9 cellular contexts compared by ENCODE assay signal in the genomic region with DNA sequence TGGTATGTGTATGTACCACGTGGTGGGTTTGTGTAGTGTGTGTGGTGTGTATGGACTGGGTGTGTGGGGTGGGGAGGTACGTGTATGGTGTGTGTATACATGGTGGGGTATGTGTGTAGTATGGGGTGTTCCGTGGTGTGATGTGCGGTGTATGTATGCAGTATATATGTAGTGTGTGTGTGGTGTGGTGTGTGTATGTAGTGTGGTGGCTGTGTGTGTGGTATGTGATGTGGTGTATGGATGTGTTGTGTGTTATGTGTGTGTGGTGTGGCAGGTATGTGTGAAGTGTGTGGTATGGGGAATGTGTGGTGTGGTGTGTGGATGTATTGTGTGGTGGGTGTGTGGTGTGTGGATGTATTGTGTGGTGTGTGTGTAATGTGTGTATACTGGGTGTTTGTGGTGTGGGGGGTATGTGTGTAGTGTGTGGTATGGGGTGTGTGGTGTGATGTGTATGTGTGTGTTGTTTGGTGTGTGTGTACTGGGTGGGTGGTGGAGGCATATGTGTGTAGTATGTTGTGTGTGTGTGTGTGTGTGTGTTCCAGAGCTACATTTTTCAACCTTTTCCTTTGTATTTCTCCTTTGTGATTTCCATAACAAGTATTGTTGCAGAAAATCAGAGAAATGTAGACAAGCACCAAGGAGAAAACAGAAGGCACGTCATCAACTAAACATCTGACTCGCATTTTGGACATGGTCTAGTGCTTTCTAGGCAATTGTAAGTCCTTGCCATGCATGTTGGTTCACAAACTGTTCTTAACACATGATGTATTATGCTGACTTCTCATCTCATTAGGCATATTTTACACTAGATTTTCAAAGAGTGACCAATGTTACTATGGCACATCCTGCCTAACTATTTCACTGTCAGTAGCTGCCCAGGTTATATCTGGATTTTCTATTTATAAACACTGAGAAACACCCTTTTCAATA. TPM values are rescaled to one million over a fixed set of nuclear protein-coding genes. Genes with fewer than 3 reads are reported as not detected.
DNase-seq lines count a peak whose midpoint lies in the region; ATAC-seq and TF ChIP-seq lines count a peak whose summit lies in the region.
"Had no signal": no experiment of that assay in that cellular context is flagged by ENCODE, and none has a peak within 500 bp of the region (broad histone marks: within the 10 kb centered on the region; RNA-seq: fewer than 3 reads in every experiment).

No MANE protein-coding gene starts in this region.

- WGBS in suprapubic skin = 86% methylated on average over 6 of the region's 6 CpGs

- no peaks in the 10 kb centered on the region for H3K9me3 Mint-ChIP-seq in dendritic cell treated with granulocyte-macrophage colony-stimulating factor and Interleukin-4, amounts not matched to agents 40 ng/mL and 50 ng/mL, for 4 days

- H3K27ac ChIP-seq in subcutaneous abdominal adipose tissue (ENCODE audit: low read depth, low read length) (no peak overlapping the region), suprapubic skin (no peak overlapping the region)
- H3K27ac ChIP-seq: SJSA1 had no signal

- peak overlapping the region; percentile 26 for H3K27ac Mint-ChIP-seq in dendritic cell treated with granulocyte-macrophage colony-stimulating factor and Interleukin-4, amounts not matched to agents 40 ng/mL and 50 ng/mL, for 4 days

- peaks cover 0 to 3% (median 0%) of the 10 kb centered on the region in 5 donors for H3K27me3 ChIP-seq in subcutaneous abdominal adipose tissue (ENCODE audit: control insufficient read depth in 5 of 5, insufficient read depth in 4 of 5, low read length in 5 of 5)
- H3K27me3 ChIP-seq in suprapubic skin = no peaks in the 10 kb centered on the region
- H3K27me3 ChIP-seq: SJSA1 had no signal

- H3K9me3 ChIP-seq in subcutaneous abdominal adipose tissue (ENCODE audit: control insufficient read depth in 5 of 5, low read length in 5 of 5) = peaks cover 0 to 5% (median 4%) of the 10 kb centered on the region in 5 donors
- H3K9me3 ChIP-seq in suprapubic skin = no peaks in the 10 kb centered on the region
- H3K9me3 ChIP-seq: SJSA1 had no signal

- TF ChIP-seq EP300 in suprapubic skin (IDR thresholded peaks at IDR 0.05) = no peak

- TF ChIP-seq CTCF in suprapubic skin (IDR thresholded peaks at IDR 0.05) = no peak

- intact Hi-C loops in dendritic cell treated with granulocyte-macrophage colony-stimulating factor and Interleukin-4, amounts not matched to agents 40 ng/mL and 50 ng/mL, for 4 days (cut with micrococcal nuclease) = no loop called here

- peak; percentile 54 for DNase-seq in activated CD8-positive, alpha-beta memory T cell treated with anti-CD3 and anti-CD28 coated beads for 24 hours
- no peak for DNase-seq in activated CD8-positive, alpha-beta memory T cell treated with anti-CD3 and anti-CD28 coated beads, Interleukin-2, amount 50 U/mL, for 48 hours
- DNase-seq in SIG-M5 (lab: John Stamatoyannopoulos, UW) (no peak), suprapubic skin (ENCODE audit: low spot score in 2 of 2) (no peak), AG20443 (ENCODE audit: low spot score) (no peak)

- no peaks in the 10 kb centered on the region for H3K36me3 ChIP-seq in subcutaneous abdominal adipose tissue (ENCODE audit: control insufficient read depth in 5 of 5, insufficient read depth in 5 of 5, low read length in 5 of 5)
- H3K36me3 ChIP-seq in suprapubic skin = no peaks in the 10 kb centered on the region
- H3K36me3 ChIP-seq: SJSA1 had no signal

- H3K4me1 ChIP-seq in subcutaneous abdominal adipose tissue (ENCODE audit: control insufficient read depth in 5 of 5, insufficient read depth in 5 of 5, low read length in 5 of 5) = peaks cover 0 to 12% (median 0%) of the 10 kb centered on the region in 5 donors
- H3K4me1 ChIP-seq in suprapubic skin = no peaks in the 10 kb centered on the region
- H3K4me1 ChIP-seq: SJSA1 had no signal

- no peaks in the 10 kb centered on the region for H3K27me3 Mint-ChIP-seq in dendritic cell treated with granulocyte-macrophage colony-stimulating factor and Interleukin-4, amounts not matched to agents 40 ng/mL and 50 ng/mL, for 4 days

- no peak for TF ChIP-seq POLR2A in suprapubic skin (IDR thresholded peaks at IDR 0.05)

- H3K36me3 Mint-ChIP-seq in dendritic cell treated with granulocyte-macrophage colony-stimulating factor and Interleukin-4, amounts not matched to agents 40 ng/mL and 50 ng/mL, for 4 days (ENCODE audit: low read depth) = peaks cover 30% of the 10 kb centered on the region

- peak overlapping the region; percentile 58 for H3K4me3 Mint-ChIP-seq in dendritic cell treated with granulocyte-macrophage colony-stimulating factor and Interleukin-4, amounts not matched to agents 40 ng/mL and 50 ng/mL, for 4 days

- H3K4me3 ChIP-seq in subcutaneous abdominal adipose tissue (ENCODE audit: low read depth in 1 of 5, low read length in 5 of 5) = peak overlapping the region; percentile 30 to 61 (median 33)
- H3K4me3 ChIP-seq in suprapubic skin = no peak overlapping the region
- H3K4me3 ChIP-seq: SJSA1 had no signal

- peak; percentile 58 for ATAC-seq in HG03520 (IDR thresholded peaks at IDR 0.05; ENCODE audit: unreplicated experiment)

- peaks cover 65% of the 10 kb centered on the region for H3K4me1 Mint-ChIP-seq in dendritic cell treated with granulocyte-macrophage colony-stimulating factor and Interleukin-4, amounts not matched to agents 40 ng/mL and 50 ng/mL, for 4 days (ENCODE audit: low read depth)

- no peak overlapping the region for H3K9ac ChIP-seq in subcutaneous abdominal adipose tissue (ENCODE audit: low read length in 5 of 5)

RNA-seq across cellular contexts. Expression of a gene that starts 13.2 kb away (rescaled TPM):
- 10 to 100 TPM; 37.3 to 50.1 (median 42.6) TPM for total RNA-seq in suprapubic skin
